In the genomic region with DNA sequence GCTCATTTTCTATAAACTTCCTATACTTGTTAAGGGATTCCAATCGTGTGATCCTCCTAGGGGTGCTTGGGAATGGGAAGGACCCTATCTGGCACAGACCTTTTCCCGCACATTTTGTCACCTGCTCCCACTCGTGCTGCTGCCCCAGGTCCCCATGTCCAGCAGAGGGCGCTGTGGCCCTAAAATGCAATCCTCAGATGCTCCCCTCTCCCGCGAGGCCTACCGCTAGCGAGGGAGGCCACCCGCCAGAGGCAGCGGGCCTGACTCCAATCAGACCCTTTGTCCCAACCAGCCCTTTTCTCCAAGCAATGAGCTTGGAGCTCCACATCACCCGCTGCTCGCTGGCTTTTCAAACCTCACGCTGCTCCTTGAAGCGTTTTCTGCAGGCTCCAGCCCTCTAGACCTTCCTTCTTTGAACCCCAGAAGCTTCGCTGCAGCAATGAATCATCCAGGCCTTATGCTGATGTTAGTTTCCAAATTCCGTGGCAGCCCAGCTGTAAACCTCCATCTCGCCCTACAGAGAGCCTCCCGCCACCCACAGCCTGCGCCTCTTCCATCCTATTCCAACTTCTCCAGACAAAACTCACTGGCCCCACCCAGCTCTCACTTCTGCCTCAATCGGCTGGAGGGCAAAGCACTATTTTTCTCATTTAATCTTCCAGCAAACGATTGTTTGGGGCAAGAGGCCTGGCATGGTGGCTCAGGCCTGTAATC, we compare ENCODE assay signal across 8 cellular contexts.
A peak's percentile ranks its signal among the peaks of the same experiment; 100 is the strongest.
DNase-seq lines count a peak whose midpoint lies in the region; ATAC-seq and TF ChIP-seq lines count a peak whose summit lies in the region.

No MANE protein-coding gene starts in this region.

- peak; percentile 97 for TF ChIP-seq CTCF in HEK293 (tag by site-specific recombination; IDR thresholded peaks at IDR 0.05)
- TF ChIP-seq CTCF in cardiac fibroblast (IDR thresholded peaks at IDR 0.05; ENCODE audit: low read depth, low read length) = peak; percentile 96

- no peaks in the 10 kb centered on the region for H3K9me3 ChIP-seq in HEK293 (ENCODE audit: control insufficient read depth, insufficient read depth, low read depth, low read length)

- CTCF ChIA-PET in HEK293 (lab: Yijun Ruan, JAX) = interaction anchor here (0.6 to 7.3 kb wide), 71 partner anchors 9 to 688 kb away, joined by 3 to 100 read pairs (median 5); a partner anchor contains a TSS

- H3K27ac ChIP-seq in HEK293 (ENCODE audit: extremely low read depth, low read depth, low read length) = peak overlapping the region; percentile 58

- H3K4me3 ChIP-seq in HEK293 (ENCODE audit: low read depth, low read length) (no peak overlapping the region), cardiac fibroblast (replicated peaks in 1 of 2; ENCODE audit: low read depth in 2 of 2, low read length in 2 of 2) (no peak overlapping the region)

- H3K36me3 ChIP-seq in HEK293 (ENCODE audit: control insufficient read depth in 2 of 2, insufficient read depth in 1 of 2, low read length in 2 of 2) = no peaks in the 10 kb centered on the region

- no peak for ATAC-seq in HG03095 (IDR thresholded peaks at IDR 0.05; ENCODE audit: unreplicated experiment)

- DNase-seq in Ammon's horn (ENCODE audit: low spot score) (peak; percentile 88), NCI-H345 (lab: John Stamatoyannopoulos, UW) (peak; percentile 88), cardiac fibroblast (ENCODE audit: low read depth in 2 of 2) (peak; percentile 90 to 91), kidney tubule cell (ENCODE audit: low spot score) (peak; percentile 82)
- peak; percentile 70 for DNase-seq in activated CD4-positive, CD25-positive, alpha-beta regulatory T cell treated with anti-CD3 and anti-CD28 coated beads, Interleukin-2, amount 50 U/mL, for 16 hours (ENCODE audit: low read depth, low spot score)
- peak; percentile 70 to 81 for DNase-seq in stimulated activated CD4-positive, alpha-beta T cell treated with anti-CD3 and anti-CD28 coated beads, Interleukin-1b, Interleukin-23, amount 100 ng/mL, for 1 hour (ENCODE audit: low read depth in 2 of 2)

- H3K4me1 ChIP-seq in HEK293 (ENCODE audit: control insufficient read depth, insufficient read depth, low read length) = no peaks in the 10 kb centered on the region; the same call in 1 of the 2 replicates

- POLR2A ChIA-PET in HEK293 (lab: Yijun Ruan, JAX) = interaction anchor here (0.5 to 1.9 kb wide), 7 partner anchors 23 to 242 kb away, joined by 3 to 12 read pairs (median 3); a partner anchor contains a TSS

TF ChIP-seq in HEK293, 187 proteins besides CTCF, POLR2A, EP300 and RAD21 (continues in another document):
- TF ChIP-seq ZNF654 (tag by site-specific recombination; IDR thresholded peaks at IDR 0.05; ENCODE audit: low read depth) (peak; percentile 98), ZNF768 (tag by site-specific recombination; IDR thresholded peaks at IDR 0.05) (no peak), ZNF48 (tag by site-specific recombination; IDR thresholded peaks at IDR 0.05) (no peak), ZNF16 (tag by site-specific recombination; IDR thresholded peaks at IDR 0.05; ENCODE audit: low read depth) (no peak), ZNF112 (tag by site-specific recombination; IDR thresholded peaks at IDR 0.05) (no peak), ZFP69B (tag by site-specific recombination; IDR thresholded peaks at IDR 0.05) (no peak), ZNF324 (tag by site-specific recombination; IDR thresholded peaks at IDR 0.05) (no peak), ZNF248 (tag by site-specific recombination; IDR thresholded peaks at IDR 0.05) (no peak), ZNF529 (tag by site-specific recombination; IDR thresholded peaks at IDR 0.05; ENCODE audit: insufficient replicate concordance) (no peak), ZBTB1 (tag by site-specific recombination; IDR thresholded peaks at IDR 0.05) (no peak), ZNF354C (tag by site-specific recombination; IDR thresholded peaks at IDR 0.05; ENCODE audit: borderline replicate concordance, low read depth) (no peak), ZBTB7A (tag by site-specific recombination; IDR thresholded peaks at IDR 0.05; ENCODE audit: low read depth) (no peak), ZNF341 (tag by site-specific recombination; IDR thresholded peaks at IDR 0.05; ENCODE audit: low read depth) (no peak), ZNF394 (tag by site-specific recombination; IDR thresholded peaks at IDR 0.05; ENCODE audit: borderline replicate concordance) (peak; percentile 89), ZNF473 (tag by site-specific recombination; IDR thresholded peaks at IDR 0.05) (no peak), ZNF837 (tag by site-specific recombination; IDR thresholded peaks at IDR 0.05) (no peak), ZNF548 (tag by site-specific recombination; IDR thresholded peaks at IDR 0.05) (no peak), ZNF114 (tag by site-specific recombination; IDR thresholded peaks at IDR 0.05) (no peak)
- TF ChIP-seq, protein P1, sequence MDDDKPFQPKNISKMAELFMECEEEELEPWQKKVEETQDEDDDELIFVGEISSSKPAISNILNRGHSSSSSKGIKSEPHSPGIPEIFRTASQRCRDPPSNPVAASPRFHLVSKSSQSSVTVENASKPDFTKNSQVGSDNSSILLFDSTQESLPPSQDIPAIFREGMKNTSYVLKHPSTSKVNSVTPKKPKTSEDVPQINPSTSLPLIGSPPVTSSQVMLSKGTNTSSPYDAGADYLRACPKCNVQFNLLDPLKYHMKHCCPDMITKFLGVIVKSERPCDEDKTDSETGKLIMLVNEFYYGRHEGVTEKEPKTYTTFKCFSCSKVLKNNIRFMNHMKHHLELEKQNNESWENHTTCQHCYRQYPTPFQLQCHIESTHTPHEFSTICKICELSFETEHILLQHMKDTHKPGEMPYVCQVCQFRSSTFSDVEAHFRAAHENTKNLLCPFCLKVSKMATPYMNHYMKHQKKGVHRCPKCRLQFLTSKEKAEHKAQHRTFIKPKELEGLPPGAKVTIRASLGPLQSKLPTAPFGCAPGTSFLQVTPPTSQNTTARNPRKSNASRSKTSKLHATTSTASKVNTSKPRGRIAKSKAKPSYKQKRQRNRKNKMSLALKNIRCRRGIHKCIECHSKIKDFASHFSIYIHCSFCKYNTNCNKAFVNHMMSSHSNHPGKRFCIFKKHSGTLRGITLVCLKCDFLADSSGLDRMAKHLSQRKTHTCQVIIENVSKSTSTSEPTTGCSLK (tag by site-specific recombination; IDR thresholded peaks at IDR 0.05) = no peak
- TF ChIP-seq, protein P2, sequence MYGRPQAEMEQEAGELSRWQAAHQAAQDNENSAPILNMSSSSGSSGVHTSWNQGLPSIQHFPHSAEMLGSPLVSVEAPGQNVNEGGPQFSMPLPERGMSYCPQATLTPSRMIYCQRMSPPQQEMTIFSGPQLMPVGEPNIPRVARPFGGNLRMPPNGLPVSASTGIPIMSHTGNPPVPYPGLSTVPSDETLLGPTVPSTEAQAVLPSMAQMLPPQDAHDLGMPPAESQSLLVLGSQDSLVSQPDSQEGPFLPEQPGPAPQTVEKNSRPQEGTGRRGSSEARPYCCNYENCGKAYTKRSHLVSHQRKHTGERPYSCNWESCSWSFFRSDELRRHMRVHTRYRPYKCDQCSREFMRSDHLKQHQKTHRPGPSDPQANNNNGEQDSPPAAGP (tag by site-specific recombination; IDR thresholded peaks at IDR 0.05) = peak; percentile 64; the same call in 1 of the 2 replicates
- TF ChIP-seq, protein P3, sequence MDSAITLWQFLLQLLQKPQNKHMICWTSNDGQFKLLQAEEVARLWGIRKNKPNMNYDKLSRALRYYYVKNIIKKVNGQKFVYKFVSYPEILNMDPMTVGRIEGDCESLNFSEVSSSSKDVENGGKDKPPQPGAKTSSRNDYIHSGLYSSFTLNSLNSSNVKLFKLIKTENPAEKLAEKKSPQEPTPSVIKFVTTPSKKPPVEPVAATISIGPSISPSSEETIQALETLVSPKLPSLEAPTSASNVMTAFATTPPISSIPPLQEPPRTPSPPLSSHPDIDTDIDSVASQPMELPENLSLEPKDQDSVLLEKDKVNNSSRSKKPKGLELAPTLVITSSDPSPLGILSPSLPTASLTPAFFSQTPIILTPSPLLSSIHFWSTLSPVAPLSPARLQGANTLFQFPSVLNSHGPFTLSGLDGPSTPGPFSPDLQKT (IDR thresholded peaks at IDR 0.05; ENCODE audit: borderline replicate concordance, low read depth, low read length) = no peak
- TF ChIP-seq, protein P4, sequence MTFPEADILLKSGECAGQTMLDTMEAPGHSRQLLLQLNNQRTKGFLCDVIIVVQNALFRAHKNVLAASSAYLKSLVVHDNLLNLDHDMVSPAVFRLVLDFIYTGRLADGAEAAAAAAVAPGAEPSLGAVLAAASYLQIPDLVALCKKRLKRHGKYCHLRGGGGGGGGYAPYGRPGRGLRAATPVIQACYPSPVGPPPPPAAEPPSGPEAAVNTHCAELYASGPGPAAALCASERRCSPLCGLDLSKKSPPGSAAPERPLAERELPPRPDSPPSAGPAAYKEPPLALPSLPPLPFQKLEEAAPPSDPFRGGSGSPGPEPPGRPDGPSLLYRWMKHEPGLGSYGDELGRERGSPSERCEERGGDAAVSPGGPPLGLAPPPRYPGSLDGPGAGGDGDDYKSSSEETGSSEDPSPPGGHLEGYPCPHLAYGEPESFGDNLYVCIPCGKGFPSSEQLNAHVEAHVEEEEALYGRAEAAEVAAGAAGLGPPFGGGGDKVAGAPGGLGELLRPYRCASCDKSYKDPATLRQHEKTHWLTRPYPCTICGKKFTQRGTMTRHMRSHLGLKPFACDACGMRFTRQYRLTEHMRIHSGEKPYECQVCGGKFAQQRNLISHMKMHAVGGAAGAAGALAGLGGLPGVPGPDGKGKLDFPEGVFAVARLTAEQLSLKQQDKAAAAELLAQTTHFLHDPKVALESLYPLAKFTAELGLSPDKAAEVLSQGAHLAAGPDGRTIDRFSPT (tag by site-specific recombination; IDR thresholded peaks at IDR 0.05) = no peak
